22 cellular contexts compared by ENCODE assay signal in genomic region chr11:11408436-11409221, GRCh38. TPM values are rescaled to one million over a fixed set of nuclear protein-coding genes. Genes with fewer than 3 reads are reported as not detected.
A peak's percentile ranks its signal among the peaks of the same experiment; 100 is the strongest.
DNase-seq lines count a peak whose midpoint lies in the region; ATAC-seq, FAIRE-seq and TF ChIP-seq lines count a peak whose summit lies in the region.
"Had no signal": no experiment of that assay in that cellular context is flagged by ENCODE, and none has a peak within 500 bp of the region (broad histone marks: within the 10 kb centered on the region; RNA-seq: fewer than 3 reads in every experiment).

No MANE protein-coding gene starts in this region.

- H3K36me3 ChIP-seq in right atrium auricular region (no peaks in the 10 kb centered on the region), uterus (no peaks in the 10 kb centered on the region)
- H3K36me3 ChIP-seq: neutrophil had no signal

- peak overlapping the region; percentile 56 to 79 for H3K27ac ChIP-seq in right atrium auricular region
- peak overlapping the region; percentile 33 to 68 for H3K27ac ChIP-seq in uterus
- H3K27ac ChIP-seq: A549, neutrophil had no signal

- peaks cover 0 to 64% of the 10 kb centered on the region in 2 donors for H3K4me1 ChIP-seq in right atrium auricular region
- H3K4me1 ChIP-seq in uterus: peaks cover 0 to 30% of the 10 kb centered on the region in 2 donors

- intact Hi-C loops in Right ventricle myocardium inferior (cut with DNase I) (no loop called here), uterus (cut with DNase I; ENCODE audit: low total_unique reads) (no loop called here)

- H3K4me3 ChIP-seq in right atrium auricular region (no peak overlapping the region), uterus (no peak overlapping the region)
- H3K4me3 ChIP-seq: A549 had no signal

- H3K27me3 ChIP-seq in right atrium auricular region: no peaks in the 10 kb centered on the region
- H3K27me3 ChIP-seq in uterus: no peaks in the 10 kb centered on the region

- TF ChIP-seq POLR2A in uterus (IDR thresholded peaks at IDR 0.05): no peak

- no peak for FAIRE-seq in HTR-8/SVneo (lab: Jason Lieb, UNC)
- FAIRE-seq: A549, G401.6 had no signal

- no peak for ATAC-seq in Right ventricle myocardium inferior
- ATAC-seq: activated T-cell treated with anti-CD3 and anti-CD28 coated beads, Interleukin-2, amount 50 U/mL, for 72 hours had no signal

- H3K9me3 ChIP-seq in right atrium auricular region (no peaks in the 10 kb centered on the region), uterus (no peaks in the 10 kb centered on the region)
- H3K9me3 ChIP-seq: A549, neutrophil had no signal

- TF ChIP-seq CTCF in right atrium auricular region (IDR thresholded peaks at IDR 0.05) (no peak), uterus (IDR thresholded peaks at IDR 0.05) (no peak)

- no peak for DNase-seq in right atrium auricular region (ENCODE audit: low spot score)
- no peak for DNase-seq in Right ventricle myocardium inferior (ENCODE audit: missing footprints)
- peak; percentile 78 for DNase-seq in cerebellum (ENCODE audit: low spot score)
- DNase-seq in middle frontal gyrus (ENCODE audit: extremely low spot score, low spot score): peak; percentile 6
- peak in 1 of 2 donors; percentile 43 for DNase-seq in uterus
- DNase-seq in HCEC 1CT: no peak
- DNase-seq in HTR-8/SVneo (ENCODE audit: insufficient read length, low spot score): no peak
- DNase-seq in stimulated activated CD8-positive, alpha-beta memory T cell treated with anti-CD3 and anti-CD28 coated beads, Interleukin-4, amount 100 ng/mL, for 48 hours: no peak
- DNase-seq: activated CD4-positive, CD25-positive, alpha-beta regulatory T cell treated with anti-CD3 and anti-CD28 coated beads, Interleukin-2, amount 50 U/mL, for 72 hours; activated CD8-positive, alpha-beta memory T cell treated with anti-CD3 and anti-CD28 coated beads for 24 hours; activated naive CD4-positive, alpha-beta T cell treated with anti-CD3 and anti-CD28 coated beads, Interleukin-2, amount 10 ng/mL, durations not matched to agents 7 days and 5 days; activated T-cell treated with anti-CD3 and anti-CD28 coated beads, Interleukin-2, amount 50 U/mL, for 72 hours; Calu3; endodermal cell; GOT3; immature natural killer cell; Kasumi-1; NCI-H2081 treated with DMSO at 0.1 percent for 48 hours; stimulated activated CD4-positive, alpha-beta T cell treated with anti-CD3 and anti-CD28 coated beads, Interleukin-15, amount 100 ng/mL, for 24 hours had no signal

RNA-seq across cellular contexts. Expression of gene CSNK2A3, which starts 55.6 kb away (rescaled TPM):
- total RNA-seq in right atrium auricular region (1 to 10 TPM in 1 of 2 donors, under 1 TPM in 1; 0.75 to 1.3 TPM), Right ventricle myocardium inferior (0.62 TPM), cerebellum (6.2 TPM), uterus (1 to 10 TPM; 1.0 to 3.0 (median 2.0) TPM)

Comparison
In these comparisons a context has a peak if more than half of its experiments do, and no peak if none do; other contexts are left out.
1. DNase-seq: peak in cerebellum (single experiment) and middle frontal gyrus (single experiment); none in right atrium auricular region (single experiment), Right ventricle myocardium inferior (single experiment), HCEC 1CT (single experiment), HTR-8/SVneo (single experiment) and stimulated activated CD8-positive, alpha-beta memory T cell treated with anti-CD3 and anti-CD28 coated beads, Interleukin-4, amount 100 ng/mL, for 48 hours (single experiment).